ENCODE assay signal across 24 cellular contexts in genomic region chr5:8247485-8247884, GRCh38.
A peak's percentile ranks its signal among the peaks of the same experiment; 100 is the strongest.
DNase-seq lines count a peak whose midpoint lies in the region; ATAC-seq and TF ChIP-seq lines count a peak whose summit lies in the region.
"Had no signal": no experiment of that assay in that cellular context is flagged by ENCODE, and none has a peak within 500 bp of the region (broad histone marks: within the 10 kb centered on the region; RNA-seq: fewer than 3 reads in every experiment).

No MANE protein-coding gene starts in this region.

- H3K27me3 ChIP-seq in neural cell (ENCODE audit: insufficient read depth, low read depth, low read length): no peaks in the 10 kb centered on the region
- H3K27me3 ChIP-seq: BLaER1 treated with 17β-estradiol and CSF1 and Interleukin-3, amounts not matched to agents 10 nM and 100 nM; body of pancreas; gastroesophageal sphincter; SJSA1; upper lobe of right lung had no signal

- TF ChIP-seq CTCF in VCaP (conservative IDR thresholded peaks at IDR 0.05) (peak; percentile 76), neural cell (IDR thresholded peaks at IDR 0.05; ENCODE audit: poor library complexity, severe bottlenecking) (peak; percentile 66)

- no peak overlapping the region for H3K4me3 ChIP-seq in neural cell (ENCODE audit: low read length)
- H3K4me3 ChIP-seq: BLaER1 treated with 17β-estradiol and CSF1 and Interleukin-3, amounts not matched to agents 10 nM and 100 nM; body of pancreas; gastroesophageal sphincter; prostate gland; SJSA1; skin epidermis; upper lobe of right lung had no signal

- no peak overlapping the region for H3K4me2 ChIP-seq in neural cell (ENCODE audit: low read length)
- H3K4me2 ChIP-seq: BLaER1 treated with 17β-estradiol and CSF1 and Interleukin-3, amounts not matched to agents 10 nM and 100 nM had no signal

- no peak for ATAC-seq in HG03135 (IDR thresholded peaks at IDR 0.05; ENCODE audit: unreplicated experiment)
- ATAC-seq: activated CD8-positive, alpha-beta T cell treated with anti-CD3 and anti-CD28 coated beads for 36 hours; activated T-cell treated with anti-CD3 and anti-CD28 coated beads, Interleukin-2, amount 50 U/mL, for 4 hours; body of pancreas; gastroesophageal sphincter; left cardiac atrium; natural killer cell; upper lobe of right lung; WTC11 had no signal

- no peaks in the 10 kb centered on the region for H3F3A ChIP-seq in neural cell (ENCODE audit: insufficient read depth, low read length, poor library complexity, severe bottlenecking)

- no peak for TF ChIP-seq EP300 in neural cell (conservative IDR thresholded peaks at IDR 0.05; ENCODE audit: poor library complexity, severe bottlenecking)

- H3K9me3 ChIP-seq in neural cell (ENCODE audit: low read length): no peaks in the 10 kb centered on the region
- H3K9me3 ChIP-seq: body of pancreas, gastroesophageal sphincter, prostate gland, SJSA1, upper lobe of right lung had no signal

- DNase-seq in DMS 273 (lab: John Stamatoyannopoulos, UW; ENCODE audit: unreplicated experiment) (peak; percentile 15), DMS 273 treated with DMSO at 0.1 percent for 48 hours (lab: John Stamatoyannopoulos, UW) (no peak), NCI-H524 treated with DMSO at 0.1 percent for 48 hours (lab: John Stamatoyannopoulos, UW) (peak; percentile 8), occipital lobe (lab: John Stamatoyannopoulos, UW) (no peak)
- DNase-seq in activated T-cell treated with anti-CD3 and anti-CD28 coated beads, Interleukin-2, amount 50 U/mL, for 48 hours: no peak
- DNase-seq: 8988T; activated CD8-positive, alpha-beta T cell treated with anti-CD3 and anti-CD28 coated beads for 36 hours; activated T-cell treated with anti-CD3 and anti-CD28 coated beads, Interleukin-2, amount 50 U/mL, for 4 hours; body of pancreas; left cardiac atrium; natural killer cell; NCI-H2029 treated with DMSO at 0.1 percent for 48 hours; NCI-H510A; stimulated activated CD4-positive, alpha-beta T cell treated with anti-CD3 and anti-CD28 coated beads, Interleukin-2, amount 100 ng/mL, for 48 hours; upper lobe of right lung had no signal

- H2AFZ ChIP-seq in neural cell (ENCODE audit: low read depth, low read length): no peak overlapping the region

- no peaks in the 10 kb centered on the region for H3K79me2 ChIP-seq in neural cell (replicated peaks; ENCODE audit: insufficient read depth, low read length)

- peak; percentile 74 for TF ChIP-seq RAD21 in neural cell (conservative IDR thresholded peaks at IDR 0.05)

- H3K27ac ChIP-seq in VCaP (no peak overlapping the region), neural cell (ENCODE audit: low read length) (no peak overlapping the region)
- H3K27ac ChIP-seq: BLaER1 treated with 17β-estradiol and CSF1 and Interleukin-3, amounts not matched to agents 10 nM and 100 nM; body of pancreas; gastroesophageal sphincter; prostate gland; SJSA1; skin epidermis; upper lobe of right lung had no signal

- H3K9ac ChIP-seq in neural cell (ENCODE audit: low read length): no peak overlapping the region
- H3K9ac ChIP-seq: BLaER1 treated with 17β-estradiol and CSF1 and Interleukin-3, amounts not matched to agents 10 nM and 100 nM had no signal

- H4K20me1 ChIP-seq in neural cell (ENCODE audit: insufficient read depth): no peaks in the 10 kb centered on the region
- H4K20me1 ChIP-seq: BLaER1 treated with 17β-estradiol and CSF1 and Interleukin-3, amounts not matched to agents 10 nM and 100 nM had no signal

- no peaks in the 10 kb centered on the region for H3K36me3 ChIP-seq in neural cell (ENCODE audit: insufficient read depth, low read length)
- H3K36me3 ChIP-seq: BLaER1 treated with 17β-estradiol and CSF1 and Interleukin-3, amounts not matched to agents 10 nM and 100 nM; gastroesophageal sphincter; prostate gland; SJSA1; upper lobe of right lung had no signal

- H3K9me2 ChIP-seq in neural cell (ENCODE audit: insufficient read depth, low read length): no peaks in the 10 kb centered on the region

TF ChIP-seq in neural cell, 6 proteins besides CTCF, POLR2A, EP300 and RAD21:
- TF ChIP-seq SMC3 (conservative IDR thresholded peaks at IDR 0.05; ENCODE audit: poor library complexity): peak; percentile 73
- no peak for TF ChIP-seq REST (IDR thresholded peaks at IDR 0.05; ENCODE audit: borderline replicate concordance)
- no peak for TF ChIP-seq EZH2 (IDR thresholded peaks at IDR 0.05; ENCODE audit: borderline replicate concordance, insufficient read depth, low read length, poor library complexity, severe bottlenecking)

Comparison
In these comparisons a context has a peak if more than half of its experiments do, and no peak if none do; other contexts are left out.
1. DNase-seq: peak in DMS 273 (single experiment) and NCI-H524 treated with DMSO at 0.1 percent for 48 hours (single experiment); none in DMS 273 treated with DMSO at 0.1 percent for 48 hours (single experiment), occipital lobe (single experiment) and activated T-cell treated with anti-CD3 and anti-CD28 coated beads, Interleukin-2, amount 50 U/mL, for 48 hours (0 of 2).